In genomic region chr4:174316546-174316945, GRCh38 we compare ENCODE assay signal across 21 cellular contexts. TPM values are rescaled to one million over a fixed set of nuclear protein-coding genes. Genes with fewer than 3 reads are reported as not detected.
A peak's percentile ranks its signal among the peaks of the same experiment; 100 is the strongest.
DNase-seq lines count a peak whose midpoint lies in the region; ATAC-seq and TF ChIP-seq lines count a peak whose summit lies in the region.
"Had no signal": no experiment of that assay in that cellular context is flagged by ENCODE, and none has a peak within 500 bp of the region (broad histone marks: within the 10 kb centered on the region; RNA-seq: fewer than 3 reads in every experiment).

No MANE protein-coding gene starts in this region.

- in situ Hi-C loops in ACHN (cut with HindIII; ENCODE audit: low pct_ligation_motif_present, low pct_unique_long_range_greater_than_20kb, low sequenced_read_pairs): no loop called here

- TF ChIP-seq POLR2A in esophagus squamous epithelium (IDR thresholded peaks at IDR 0.05): no peak

- WGBS in esophagus squamous epithelium, 2 donors: 45 to 48% methylated on average over 1 of the region's 1 CpG

- H3K36me3 ChIP-seq in RWPE2 (ENCODE audit: low read depth) (peaks cover 37% of the 10 kb centered on the region), esophagus squamous epithelium (peaks cover 0 to 41% (median 0%) of the 10 kb centered on the region in 3 donors)

- H3K27ac ChIP-seq in RWPE2 (ENCODE audit: poor library complexity, severe bottlenecking) (peak overlapping the region; percentile 9), esophagus squamous epithelium (no peak overlapping the region)

- DNase-seq in HPDE6-E6E7 (ENCODE audit: extremely low spot score): peak; percentile 9
- DNase-seq in RWPE2 (ENCODE audit: low spot score): no peak
- peak; percentile 6 for DNase-seq in dermis blood vessel endothelial cell
- peak; percentile 28 for DNase-seq in retinal pigment epithelial cell (ENCODE audit: low read depth)
- no peak for DNase-seq in esophagus squamous epithelium (lab: John Stamatoyannopoulos, UW)
- DNase-seq in GM10248 (ENCODE audit: extremely low spot score): no peak
- no peak for DNase-seq in ACHN
- DNase-seq: AML-193; C1 segment of cervical spinal cord; CD8-positive, alpha-beta T cell; DND-41; Karpas-422; MM.1S; NCI-H1048; NCI-H1436; NCI-H187 treated with DMSO at 0.1 percent for 48 hours; NCI-H345; NCI-H524 treated with DMSO at 0.1 percent for 48 hours; NCI-H82; Right ventricle myocardium superior had no signal

- no peak for TF ChIP-seq CTCF in RWPE2 (IDR thresholded peaks at IDR 0.05; ENCODE audit: poor library complexity, severe bottlenecking)
- TF ChIP-seq CTCF in retinal pigment epithelial cell (conservative IDR thresholded peaks at IDR 0.05; ENCODE audit: low read depth, low read length): no peak
- no peak for TF ChIP-seq CTCF in esophagus squamous epithelium (IDR thresholded peaks at IDR 0.05)
- no peak for TF ChIP-seq CTCF in GM10248 (IDR thresholded peaks at IDR 0.05; ENCODE audit: control extremely low read depth, extremely low read depth, low read depth, missing control alignments)

- H3K4me3 ChIP-seq in RWPE2 (ENCODE audit: severe bottlenecking): no peak overlapping the region
- H3K4me3 ChIP-seq in retinal pigment epithelial cell (ENCODE audit: low read length): no peak overlapping the region
- H3K4me3 ChIP-seq in esophagus squamous epithelium: no peak overlapping the region

- intact Hi-C loops in esophagus squamous epithelium (cut with DNase I): no loop called here

- 0 out of 3 replicates have a peak, but pooled peaks have one; percentile 45 for ATAC-seq in RWPE2 (ENCODE audit: low read depth)
- no peak for ATAC-seq in GM21360 (IDR thresholded peaks at IDR 0.05; ENCODE audit: unreplicated experiment)
- ATAC-seq: CD8-positive, alpha-beta T cell had no signal

- POLR2A ChIA-PET in GM10248 (lab: Yijun Ruan, JAX): no interaction called here

- H3K9me3 ChIP-seq in RWPE2 (ENCODE audit: severe bottlenecking): no peaks in the 10 kb centered on the region
- H3K9me3 ChIP-seq in esophagus squamous epithelium: no peaks in the 10 kb centered on the region

- CTCF ChIA-PET in GM10248 (lab: Yijun Ruan, JAX): no interaction called here

- H3K4me1 ChIP-seq in RWPE2 (ENCODE audit: insufficient read depth, poor library complexity, severe bottlenecking) (peaks cover 22% of the 10 kb centered on the region), esophagus squamous epithelium (no peaks in the 10 kb centered on the region)

- H3K27me3 ChIP-seq in RWPE2 (ENCODE audit: insufficient read depth, poor library complexity, severe bottlenecking) (no peaks in the 10 kb centered on the region), esophagus squamous epithelium (no peaks in the 10 kb centered on the region)

RNA-seq across cellular contexts. Expression of gene CEP44, which starts 32.8 kb away (rescaled TPM):
- 12.4 and 13.8 TPM in 2 replicates for total RNA-seq in dermis blood vessel endothelial cell
- total RNA-seq in esophagus squamous epithelium: 10 to 100 TPM in 2 of 4 donors, 1 to 10 TPM in 2; 5.5 to 14.4 (median 11.4) TPM

RNA-seq across cellular contexts. Expression of gene FBXO8, which starts 33.1 kb away (rescaled TPM):
- total RNA-seq in dermis blood vessel endothelial cell (28.3 and 41.0 TPM in 2 replicates), esophagus squamous epithelium (10 to 100 TPM; 19.1 to 38.0 (median 26.4) TPM)

Comparison
In these comparisons a context has a peak if more than half of its experiments do, and no peak if none do; other contexts are left out.
1. DNase-seq: peak in HPDE6-E6E7 (single experiment), dermis blood vessel endothelial cell (single experiment) and retinal pigment epithelial cell (single experiment); none in RWPE2 (single experiment), esophagus squamous epithelium (single experiment), GM10248 (single experiment) and ACHN (single experiment).